ENCODE assay signal across 9 cellular contexts in the genomic region with DNA sequence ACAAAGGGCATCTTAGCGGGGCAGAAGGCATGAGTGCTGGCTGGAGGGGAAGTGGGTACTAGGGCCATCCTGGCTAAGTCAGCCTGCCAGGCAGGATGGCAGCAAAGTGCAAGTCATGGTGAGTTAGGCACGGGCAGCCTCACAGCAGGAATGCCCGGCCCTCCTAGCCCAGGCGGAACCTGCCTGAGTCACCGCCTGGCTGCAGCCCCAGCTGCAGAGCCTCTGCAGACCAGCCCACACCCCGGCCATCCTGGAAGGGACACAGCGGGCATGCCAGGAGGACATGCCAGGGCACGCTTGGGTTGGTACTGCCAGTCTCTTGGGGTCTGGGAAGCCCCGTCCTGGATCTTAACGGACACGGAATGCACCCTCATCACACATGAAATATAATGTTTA. TPM values are rescaled to one million over a fixed set of nuclear protein-coding genes. Genes with fewer than 3 reads are reported as not detected.
DNase-seq lines count a peak whose midpoint lies in the region; TF ChIP-seq lines count a peak whose summit lies in the region.
"Had no signal": no experiment of that assay in that cellular context is flagged by ENCODE, and none has a peak within 500 bp of the region (broad histone marks: within the 10 kb centered on the region; RNA-seq: fewer than 3 reads in every experiment).

No MANE protein-coding gene starts in this region.

- H3K4me1 ChIP-seq in colonic mucosa (no peaks in the 10 kb centered on the region), mesodermal cell (ENCODE audit: control insufficient read depth, insufficient read depth, low read length, poor library complexity, severe bottlenecking) (no peaks in the 10 kb centered on the region)
- no peaks in the 10 kb centered on the region for H3K4me1 ChIP-seq in CD8-positive, alpha-beta memory T cell (ENCODE audit: insufficient read depth, low read length)

- no peak for TF ChIP-seq CTCF in colonic mucosa (IDR thresholded peaks at IDR 0.05)

- peaks cover 20 to 58% of the 10 kb centered on the region in 2 donors for H3K27me3 Mint-ChIP-seq in CD8-positive, alpha-beta memory T cell

- peak; percentile 13 for DNase-seq in COLO829 (ENCODE audit: low spot score)
- peak; percentile 8 for DNase-seq in NCI-H345 treated with DMSO at 0.1 percent for 48 hours (lab: John Stamatoyannopoulos, UW; ENCODE audit: unreplicated experiment)
- DNase-seq in colonic mucosa = peak; percentile 57
- DNase-seq in DMS114 treated with DMSO at 0.1 percent for 48 hours (lab: John Stamatoyannopoulos, UW; ENCODE audit: unreplicated experiment) = no peak
- DNase-seq in SK-N-DZ (ENCODE audit: low spot score) = no peak
- DNase-seq in germinal center (ENCODE audit: low spot score) = no peak
- DNase-seq in CD8-positive, alpha-beta memory T cell = no peak
- DNase-seq: activated naive CD8-positive, alpha-beta T cell treated with anti-CD3 and anti-CD28 coated beads, Interleukin-2, amount 10 ng/mL, durations not matched to agents 7 days and 5 days had no signal

- peaks cover 0 to 3% (median 0%) of the 10 kb centered on the region in 3 donors for H3K36me3 Mint-ChIP-seq in CD8-positive, alpha-beta memory T cell
- H3K36me3 Mint-ChIP-seq: activated naive CD8-positive, alpha-beta T cell treated with anti-CD3 and anti-CD28 coated beads, Interleukin-2, amount 10 ng/mL, durations not matched to agents 7 days and 5 days had no signal

- no peaks in the 10 kb centered on the region for H3K4me1 Mint-ChIP-seq in CD8-positive, alpha-beta memory T cell
- H3K4me1 Mint-ChIP-seq: activated naive CD8-positive, alpha-beta T cell treated with anti-CD3 and anti-CD28 coated beads, Interleukin-2, amount 10 ng/mL, durations not matched to agents 7 days and 5 days had no signal

- 84 to 94% methylated on average over 6 to 10 of the region's 11 CpGs for WGBS in mesodermal cell (ENCODE audit: insufficient coverage in 2 of 2), 2 experiments

- H3K27ac Mint-ChIP-seq in CD8-positive, alpha-beta memory T cell = no peak overlapping the region
- H3K27ac Mint-ChIP-seq: activated naive CD8-positive, alpha-beta T cell treated with anti-CD3 and anti-CD28 coated beads, Interleukin-2, amount 10 ng/mL, durations not matched to agents 7 days and 5 days had no signal

- H3K9ac ChIP-seq in colonic mucosa (ENCODE audit: low read depth in 2 of 2, low read length in 2 of 2) = no peak overlapping the region

- H3K9me3 Mint-ChIP-seq in CD8-positive, alpha-beta memory T cell = no peaks in the 10 kb centered on the region
- H3K9me3 Mint-ChIP-seq: activated naive CD8-positive, alpha-beta T cell treated with anti-CD3 and anti-CD28 coated beads, Interleukin-2, amount 10 ng/mL, durations not matched to agents 7 days and 5 days had no signal

- POLR2A ChIA-PET in CD8-positive, alpha-beta memory T cell (lab: Charles Lee) = no interaction called here

- CTCF ChIA-PET in CD8-positive, alpha-beta memory T cell (lab: Charles Lee) = interaction anchor here (1.4 to 2.3 kb wide), 2 partner anchors 10 to 219 kb away, joined by 3 to 8 read pairs; a partner anchor contains a TSS

- H3K27me3 ChIP-seq in colonic mucosa = no peaks in the 10 kb centered on the region
- H3K27me3 ChIP-seq in CD8-positive, alpha-beta memory T cell (ENCODE audit: insufficient read depth, low read length, poor library complexity, severe bottlenecking) = no peaks in the 10 kb centered on the region

- H3K36me3 ChIP-seq in colonic mucosa (no peaks in the 10 kb centered on the region), mesodermal cell (ENCODE audit: control insufficient read depth, insufficient read depth, low read length) (no peaks in the 10 kb centered on the region)
- H3K36me3 ChIP-seq in CD8-positive, alpha-beta memory T cell (ENCODE audit: insufficient read depth, low read length) = no peaks in the 10 kb centered on the region

- H3K4me3 Mint-ChIP-seq in CD8-positive, alpha-beta memory T cell = no peak overlapping the region
- H3K4me3 Mint-ChIP-seq: activated naive CD8-positive, alpha-beta T cell treated with anti-CD3 and anti-CD28 coated beads, Interleukin-2, amount 10 ng/mL, durations not matched to agents 7 days and 5 days had no signal

- H3K4me3 ChIP-seq in colonic mucosa = no peak overlapping the region
- no peak overlapping the region for H3K4me3 ChIP-seq in mesodermal cell (ENCODE audit: extremely low read depth, insufficient read depth, low read length, poor library complexity, severe bottlenecking)
- no peak overlapping the region for H3K4me3 ChIP-seq in CD8-positive, alpha-beta memory T cell (ENCODE audit: low read length)

- intact Hi-C loops in colonic mucosa (cut with DNase I) = loop anchor here (10.0 kb wide), 1 partner anchor 98 kb away; no protein-coding TSS in a partner anchor

- H3K27ac ChIP-seq in colonic mucosa = peak overlapping the region; percentile 4
- H3K27ac ChIP-seq in mesodermal cell (ENCODE audit: low read depth, low read length, severe bottlenecking) = peak overlapping the region; percentile 4
- H3K27ac ChIP-seq in CD8-positive, alpha-beta memory T cell (ENCODE audit: low read depth, low read length) = no peak overlapping the region

- H3K9me3 ChIP-seq in colonic mucosa (no peaks in the 10 kb centered on the region), mesodermal cell (ENCODE audit: control insufficient read depth, low read length) (no peaks in the 10 kb centered on the region)
- H3K9me3 ChIP-seq in CD8-positive, alpha-beta memory T cell (ENCODE audit: low read length) = no peaks in the 10 kb centered on the region

RNA-seq across cellular contexts. Expression of a gene that starts 4.9 kb away (rescaled TPM):
- 1 to 10 TPM; 3.7 to 6.6 TPM for total RNA-seq in colonic mucosa
- not detected for polyA plus RNA-seq in mesodermal cell (2013, experiment 1 of 2)
- polyA plus RNA-seq in mesodermal cell (2013, experiment 2 of 2) = not detected
- not detected in 2 replicates for polyA plus RNA-seq in SK-N-DZ (2014; cell fraction: cytosol; rRNA removed)
- polyA plus RNA-seq in SK-N-DZ (2014; cell fraction: nucleus; rRNA removed) = 0.61 TPM in 1 of 2 replicates, not detected in the other
- total RNA-seq in CD8-positive, alpha-beta memory T cell = not detected
- polyA plus RNA-seq in CD8-positive, alpha-beta memory T cell = 0.32 TPM
- total RNA-seq: activated naive CD8-positive, alpha-beta T cell treated with anti-CD3 and anti-CD28 coated beads, Interleukin-2, amount 10 ng/mL, durations not matched to agents 7 days and 5 days had no signal

RNA-seq across cellular contexts. Expression of a gene that starts 36.7 kb away (rescaled TPM):
- total RNA-seq in colonic mucosa = under 1 TPM; 0.16 to 0.25 TPM
- not detected for polyA plus RNA-seq in mesodermal cell (2013, experiment 1 of 2)
- not detected for polyA plus RNA-seq in mesodermal cell (2013, experiment 2 of 2)
- not detected in 2 replicates for polyA plus RNA-seq in SK-N-DZ (2014; cell fraction: cytosol; rRNA removed)
- polyA plus RNA-seq in SK-N-DZ (2014; cell fraction: nucleus; rRNA removed) = not detected in 2 replicates
- total RNA-seq in CD8-positive, alpha-beta memory T cell = not detected
- not detected for polyA plus RNA-seq in CD8-positive, alpha-beta memory T cell
- total RNA-seq: activated naive CD8-positive, alpha-beta T cell treated with anti-CD3 and anti-CD28 coated beads, Interleukin-2, amount 10 ng/mL, durations not matched to agents 7 days and 5 days had no signal

Comparison
In these comparisons a context has a peak if more than half of its experiments do, and no peak if none do; other contexts are left out.
1. DNase-seq: peak in COLO829 (single experiment), NCI-H345 treated with DMSO at 0.1 percent for 48 hours (single experiment) and colonic mucosa (single experiment); none in DMS114 treated with DMSO at 0.1 percent for 48 hours (single experiment), SK-N-DZ (single experiment), germinal center (single experiment) and CD8-positive, alpha-beta memory T cell (0 of 5).
2. RNA of a gene that starts 4.9 kb away (total RNA-seq): 3.7 to 6.6 TPM in colonic mucosa; not detected in CD8-positive, alpha-beta memory T cell; every median in the first group is over 4 times any median in the second.